23 cellular contexts compared by ENCODE assay signal in genomic region chr10:73556855-73557254, GRCh38. TPM values are rescaled to one million over a fixed set of nuclear protein-coding genes. Genes with fewer than 3 reads are reported as not detected.
A peak's percentile ranks its signal among the peaks of the same experiment; 100 is the strongest.
DNase-seq lines count a peak whose midpoint lies in the region; ATAC-seq lines count a peak whose summit lies in the region.
"Had no signal": no experiment of that assay in that cellular context is flagged by ENCODE, and none has a peak within 500 bp of the region (broad histone marks: within the 10 kb centered on the region; RNA-seq: fewer than 3 reads in every experiment).

No MANE protein-coding gene starts in this region.

- DNase-seq in caudate nucleus (lab: John Stamatoyannopoulos, UW) = no peak
- DNase-seq in globus pallidus (ENCODE audit: low spot score) = peak; percentile 38
- DNase-seq in neuronal stem cell (ENCODE audit: low spot score) = no peak
- DNase-seq in activated naive CD8-positive, alpha-beta T cell treated with anti-CD3 and anti-CD28 coated beads for 36 hours = no peak
- DNase-seq in NCI-H1930 (lab: John Stamatoyannopoulos, UW) = no peak
- no peak for DNase-seq in sciatic nerve (ENCODE audit: low spot score)
- DNase-seq: BE2C; DMS153; GM23248; H9; KBM-7; MV-4-11; NCI-H1105 treated with DMSO at 0.1 percent for 48 hours; NCI-H146; NCI-H2029; NCI-H446 treated with DMSO at 0.1 percent for 48 hours; NCI-H526; NCI-H82; NK-92 treated with Interleukin-12 subunit alpha and Interleukin-12 subunit beta, amount 100 ng/mL, for 24 hours; PC-3; SJCRH30 had no signal

- H3K18ac ChIP-seq in neuronal stem cell (ENCODE audit: low read length) = no peak overlapping the region

- H4K8ac ChIP-seq in neuronal stem cell (ENCODE audit: low read depth, low read length) = no peak overlapping the region

- H3K79me1 ChIP-seq in neuronal stem cell (ENCODE audit: low read depth, low read length) = no peaks in the 10 kb centered on the region

- H3K27me3 Mint-ChIP-seq in activated naive CD8-positive, alpha-beta T cell treated with anti-CD3 and anti-CD28 coated beads for 36 hours = no peaks in the 10 kb centered on the region

- ATAC-seq in sciatic nerve = no peak
- ATAC-seq: PC-3, SK-N-SH treated with all-trans-retinoic acid at 6 μM for 48 hours had no signal

- no peak overlapping the region for H2BK15ac ChIP-seq in neuronal stem cell (ENCODE audit: low read length)

- no peaks in the 10 kb centered on the region for H3K27me3 ChIP-seq in neuronal stem cell (ENCODE audit: control insufficient read depth in 3 of 3, insufficient read depth in 3 of 3, low read depth in 1 of 3, low read length in 3 of 3)
- H3K27me3 ChIP-seq: BE2C, SJCRH30 had no signal

- H3K4me1 Mint-ChIP-seq in activated naive CD8-positive, alpha-beta T cell treated with anti-CD3 and anti-CD28 coated beads for 36 hours = no peaks in the 10 kb centered on the region

- H3K9me3 ChIP-seq in neuronal stem cell (replicated peaks in 1 of 2; ENCODE audit: control insufficient read depth in 2 of 2, insufficient read depth in 1 of 2, low read depth in 1 of 2, low read length in 2 of 2) = no peaks in the 10 kb centered on the region
- H3K9me3 ChIP-seq: BE2C, SJCRH30 had no signal

- no CpG with 5 or more reads among the region's 2 CpGs for WGBS in neuronal stem cell (ENCODE audit: extremely low coverage in 2 of 2, insufficient read length in 2 of 2, insufficient replicate concordance in 1 of 2), 2 donors

- no peak overlapping the region for H3K14ac ChIP-seq in neuronal stem cell (ENCODE audit: low read length)

- H3K4me1 ChIP-seq in neuronal stem cell (ENCODE audit: control insufficient read depth in 2 of 2, insufficient read depth in 1 of 2, low read depth in 1 of 2, low read length in 2 of 2) = peaks cover 11 to 19% of the 10 kb centered on the region in 2 donors
- H3K4me1 ChIP-seq: BE2C had no signal

- H4K91ac ChIP-seq in neuronal stem cell (ENCODE audit: low read depth, low read length, poor library complexity) = no peak overlapping the region

- no peak overlapping the region for H2BK5ac ChIP-seq in neuronal stem cell (ENCODE audit: low read length)

- no peak overlapping the region for H3K23ac ChIP-seq in neuronal stem cell (ENCODE audit: low read depth, low read length, poor library complexity)

- H3K27ac ChIP-seq in caudate nucleus (ENCODE audit: low read depth, low read length) = peak overlapping the region; percentile 80
- H3K27ac ChIP-seq in neuronal stem cell (replicated peaks; ENCODE audit: low read length) = peak overlapping the region; percentile 29
- peak overlapping the region; percentile 36 for H3K27ac ChIP-seq in temporal lobe (ENCODE audit: low read depth, low read length)
- H3K27ac ChIP-seq: GM23248, SJCRH30 had no signal

- H3K9ac ChIP-seq in neuronal stem cell (ENCODE audit: low read depth, low read length, poor library complexity) = no peak overlapping the region
- H3K9ac ChIP-seq: GM23248 had no signal

- no peak overlapping the region for H3K4me3 Mint-ChIP-seq in activated naive CD8-positive, alpha-beta T cell treated with anti-CD3 and anti-CD28 coated beads for 36 hours
- H3K4me3 Mint-ChIP-seq: H9 had no signal

- H2BK120ac ChIP-seq in neuronal stem cell (ENCODE audit: low read depth, low read length) = no peak overlapping the region

- H3K36me3 ChIP-seq in neuronal stem cell (replicated peaks in 1 of 2; ENCODE audit: control insufficient read depth in 2 of 2, insufficient read depth in 2 of 2, low read length in 2 of 2) = peaks cover 0 to 21% of the 10 kb centered on the region in 2 donors
- H3K36me3 ChIP-seq: BE2C, SJCRH30 had no signal

- no peak overlapping the region for H3K27ac Mint-ChIP-seq in activated naive CD8-positive, alpha-beta T cell treated with anti-CD3 and anti-CD28 coated beads for 36 hours
- H3K27ac Mint-ChIP-seq: H9 had no signal

- intact Hi-C loops in sciatic nerve (cut with DNase I) = no loop called here

- no peak overlapping the region for H3K4me2 ChIP-seq in neuronal stem cell (ENCODE audit: insufficient read depth, low read length, poor library complexity, severe bottlenecking)

- H3K36me3 Mint-ChIP-seq in activated naive CD8-positive, alpha-beta T cell treated with anti-CD3 and anti-CD28 coated beads for 36 hours = no peaks in the 10 kb centered on the region

- no peak overlapping the region for H3K4ac ChIP-seq in neuronal stem cell (ENCODE audit: low read length)

- H3K4me3 ChIP-seq in neuronal stem cell (ENCODE audit: low read length in 2 of 2) = no peak overlapping the region
- H3K4me3 ChIP-seq: GM23248, SJCRH30 had no signal

- H2AK5ac ChIP-seq in neuronal stem cell (ENCODE audit: low read depth, low read length) = no peak overlapping the region

- no peak overlapping the region for H2BK12ac ChIP-seq in neuronal stem cell (ENCODE audit: low read length)

- no peaks in the 10 kb centered on the region for H3K9me3 Mint-ChIP-seq in activated naive CD8-positive, alpha-beta T cell treated with anti-CD3 and anti-CD28 coated beads for 36 hours
- H3K9me3 Mint-ChIP-seq: H9 had no signal

- no peak overlapping the region for H2AFZ ChIP-seq in neuronal stem cell (ENCODE audit: low read length)
- H2AFZ ChIP-seq: GM23248 had no signal

RNA-seq across cellular contexts. Expression of gene USP54, which starts 34.3 kb away (rescaled TPM):
- 80.7 TPM for polyA plus RNA-seq in neuronal stem cell (2013, experiment 1 of 2)
- 79.9 TPM for polyA plus RNA-seq in neuronal stem cell (2013, experiment 2 of 2)
- 29.3 TPM for total RNA-seq in temporal lobe
- 1 to 10 TPM; 7.7 to 8.1 TPM for total RNA-seq in activated naive CD8-positive, alpha-beta T cell treated with anti-CD3 and anti-CD28 coated beads for 36 hours
- total RNA-seq in sciatic nerve = 66.6 TPM

Comparison
In these comparisons a context has a peak if more than half of its experiments do, and no peak if none do; other contexts are left out.
1. H3K27ac ChIP-seq: peak in every context shown above with its lines; median percentile 80 in caudate nucleus; 36 in temporal lobe; 29 in neuronal stem cell.